15 cellular contexts compared by ENCODE assay signal in the genomic region with DNA sequence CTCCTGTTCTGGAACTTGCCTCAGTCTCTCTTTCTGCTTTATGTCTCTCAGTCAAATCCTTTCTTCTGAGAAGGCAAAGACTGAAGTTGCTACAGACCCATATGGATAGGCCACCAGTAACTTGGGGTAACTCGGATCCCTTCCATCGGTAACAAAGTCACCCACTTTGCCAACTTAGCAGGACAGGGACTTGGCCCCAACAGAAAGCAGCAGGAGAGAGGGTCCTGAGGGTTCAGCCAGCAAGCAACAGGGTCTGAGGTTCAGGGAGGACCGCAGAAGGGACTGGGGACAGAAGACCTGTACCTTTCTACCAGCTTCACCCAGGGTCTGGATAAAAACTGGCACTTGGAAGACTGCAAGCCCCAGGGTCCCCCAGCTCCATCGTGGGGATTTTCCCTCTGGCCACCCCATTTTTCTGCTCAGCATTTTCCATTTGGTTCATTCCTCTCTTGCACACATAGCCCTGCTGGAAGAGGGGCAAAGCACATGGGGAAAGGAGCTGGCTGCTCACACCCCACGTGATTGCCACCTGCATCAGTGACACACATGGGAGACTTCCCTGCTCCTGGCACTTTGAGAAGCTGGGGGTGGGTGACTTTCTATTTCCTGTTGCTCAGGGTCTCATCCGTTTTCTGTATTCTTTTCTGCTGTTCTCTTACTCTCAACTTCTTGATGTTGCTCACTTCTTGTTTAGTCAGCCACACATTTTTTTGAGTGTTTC. TPM values are rescaled to one million over a fixed set of nuclear protein-coding genes. Genes with fewer than 3 reads are reported as not detected.
DNase-seq lines count a peak whose midpoint lies in the region; ATAC-seq, FAIRE-seq and TF ChIP-seq lines count a peak whose summit lies in the region.
"Had no signal": no experiment of that assay in that cellular context is flagged by ENCODE, and none has a peak within 500 bp of the region (broad histone marks: within the 10 kb centered on the region; RNA-seq: fewer than 3 reads in every experiment).

No MANE protein-coding gene starts in this region.

- SMC1A ChIA-PET in GM12878 (lab: Charles Lee; ENCODE audit: uncharacterized antibody, unreplicated experiment), result interaction anchor here (0.6 to 2.0 kb wide), 12 partner anchors 11 to 196 kb away, joined by 3 to 12 read pairs (median 4); no protein-coding TSS in a partner anchor

- POLR2A ChIA-PET in GM12878 (lab: Charles Lee), result no interaction called here

- peak; percentile 51 for ATAC-seq in GM12878
- peak; percentile 25 for ATAC-seq in stimulated activated effector memory CD8-positive, alpha-beta T cell treated with anti-CD3 and anti-CD28 coated beads, Interleukin-12 subunit alpha, Interleukin-12 subunit beta, amount 100 ng/mL, for 72 hours
- ATAC-seq in gastroesophageal sphincter, result no peak
- ATAC-seq: Panc1 had no signal

- in situ Hi-C loops in GM12878 (cut with MboI), result no loop called here

- no peaks in the 10 kb centered on the region for H3K9me3 ChIP-seq in MM.1S (replicated peaks; ENCODE audit: insufficient read depth, low read length)
- H3K9me3 ChIP-seq in GM12878 (replicated peaks; ENCODE audit: control insufficient read depth, insufficient read depth, low read length), result no peaks in the 10 kb centered on the region; the same call in 2 of the 3 replicates
- no peaks in the 10 kb centered on the region for H3K9me3 ChIP-seq in gastroesophageal sphincter
- H3K9me3 ChIP-seq: ovary had no signal

- peak; percentile 25 for DNase-seq in activated T-cell treated with anti-CD3 and anti-CD28 coated beads for 48 hours (ENCODE audit: low read depth)
- DNase-seq in activated T-cell treated with anti-CD3 and anti-CD28 coated beads, Interleukin-2, amount 50 U/mL, for 1 hour, result no peak
- DNase-seq in MM.1S, result peak; percentile 39
- peak; percentile 13 for DNase-seq in GM12878 (ENCODE audit: low read depth, low spot score)
- peak in 1 of 2 donors; percentile 28 for DNase-seq in stimulated activated effector memory CD8-positive, alpha-beta T cell treated with anti-CD3 and anti-CD28 coated beads, Interleukin-12 subunit alpha, Interleukin-12 subunit beta, amount 100 ng/mL, for 72 hours (ENCODE audit: low spot score in 2 of 2)
- no peak for DNase-seq in SHP77 treated with DMSO at 0.1 percent for 48 hours (lab: John Stamatoyannopoulos, UW)
- no peak for DNase-seq in superior temporal gyrus (ENCODE audit: extremely low spot score)
- DNase-seq: Calu3, NCI-H1105 had no signal

- H3K4me3 ChIP-seq in MM.1S (ENCODE audit: low read length) (no peak overlapping the region), GM12878 (no peak overlapping the region), gastroesophageal sphincter (no peak overlapping the region)
- H3K4me3 ChIP-seq: ovary had no signal

- no peak overlapping the region for H3K27ac Mint-ChIP-seq in stimulated activated effector memory CD8-positive, alpha-beta T cell treated with anti-CD3 and anti-CD28 coated beads, Interleukin-12 subunit alpha, Interleukin-12 subunit beta, amount 100 ng/mL, for 72 hours
- H3K27ac Mint-ChIP-seq: type B pancreatic cell had no signal

- FAIRE-seq in GM12878 (lab: Jason Lieb, UNC), result no peak
- FAIRE-seq: keratinocyte, small intestine had no signal

- no peak overlapping the region for H3K4me2 ChIP-seq in MM.1S (ENCODE audit: low read depth, low read length)
- H3K4me2 ChIP-seq in GM12878 (ENCODE audit: control insufficient read depth, insufficient read depth), result peak overlapping the region; percentile 27; the same call in 1 of the 2 replicates

- no peak overlapping the region for H3K4me3 Mint-ChIP-seq in stimulated activated effector memory CD8-positive, alpha-beta T cell treated with anti-CD3 and anti-CD28 coated beads, Interleukin-12 subunit alpha, Interleukin-12 subunit beta, amount 100 ng/mL, for 72 hours
- H3K4me3 Mint-ChIP-seq: type B pancreatic cell had no signal

- H3K9ac ChIP-seq in MM.1S (ENCODE audit: low read length) (no peak overlapping the region), GM12878 (ENCODE audit: control insufficient read depth, insufficient read depth, low read length) (no peak overlapping the region)

- H3K36me3 ChIP-seq in MM.1S (replicated peaks; ENCODE audit: insufficient read depth, low read length) (no peaks in the 10 kb centered on the region), GM12878 (ENCODE audit: control insufficient read depth in 2 of 2, insufficient read depth in 2 of 2, low read length in 1 of 2) (no peaks in the 10 kb centered on the region), gastroesophageal sphincter (no peaks in the 10 kb centered on the region)
- H3K36me3 ChIP-seq: ovary had no signal

- peaks cover 16% of the 10 kb centered on the region for H3K4me1 ChIP-seq in MM.1S (ENCODE audit: low read length)
- H3K4me1 ChIP-seq in GM12878 (ENCODE audit: control insufficient read depth, insufficient read depth, low read length), result peaks cover 13% of the 10 kb centered on the region
- H3K4me1 ChIP-seq in gastroesophageal sphincter, result no peaks in the 10 kb centered on the region

- no peaks in the 10 kb centered on the region for H3F3A ChIP-seq in MM.1S (ENCODE audit: insufficient read depth, low read length)

- H3K36me3 Mint-ChIP-seq in stimulated activated effector memory CD8-positive, alpha-beta T cell treated with anti-CD3 and anti-CD28 coated beads, Interleukin-12 subunit alpha, Interleukin-12 subunit beta, amount 100 ng/mL, for 72 hours, result no peaks in the 10 kb centered on the region
- H3K36me3 Mint-ChIP-seq: type B pancreatic cell had no signal

- RAD21 ChIA-PET in GM12878 (lab: Charles Lee; ENCODE audit: unreplicated experiment), result interaction anchor here (0.7 to 0.8 kb wide), 2 partner anchors 35 to 75 kb away, joined by 3 read pairs; no protein-coding TSS in a partner anchor

- H3K27me3 ChIP-seq in MM.1S (replicated peaks; ENCODE audit: insufficient read depth, low read length), result no peaks in the 10 kb centered on the region
- H3K27me3 ChIP-seq in GM12878 (replicated peaks in 1 of 2; ENCODE audit: control insufficient read depth in 2 of 2, insufficient read depth in 2 of 2, low read length in 1 of 2), result no peaks in the 10 kb centered on the region
- peaks cover 20% of the 10 kb centered on the region for H3K27me3 ChIP-seq in gastroesophageal sphincter
- H3K27me3 ChIP-seq: ovary had no signal

- H3K79me2 ChIP-seq in MM.1S (ENCODE audit: low read length) (no peaks in the 10 kb centered on the region), GM12878 (ENCODE audit: control insufficient read depth, insufficient read depth, low read length) (no peaks in the 10 kb centered on the region)

- BruUV-seq in GM12878 (replicated peaks; lab: Mats Ljungman, UMichigan), result no TSS peak

- no peak for TF ChIP-seq CTCF in MM.1S (IDR thresholded peaks at IDR 0.05; ENCODE audit: low read length)
- TF ChIP-seq CTCF in GM12878 (IDR thresholded peaks at IDR 0.05 in 2 of 3, conservative IDR thresholded peaks at IDR 0.05 in 1 of 3; ENCODE audit: control insufficient read depth in 2 of 3, extremely low read depth in 1 of 3, insufficient read depth in 1 of 3, low read depth in 3 of 3, low read length in 3 of 3), result no peak
- no peak for TF ChIP-seq CTCF in gastroesophageal sphincter (IDR thresholded peaks at IDR 0.05)

- intact Hi-C loops in GM12878 (cut with micrococcal nuclease; ENCODE audit: unreplicated experiment), result no loop called here

- H3K27ac ChIP-seq in MM.1S (ENCODE audit: low read length) (no peak overlapping the region), GM12878 (ENCODE audit: control insufficient read depth, insufficient read depth) (no peak overlapping the region), gastroesophageal sphincter (no peak overlapping the region)
- H3K27ac ChIP-seq: ovary had no signal

- peaks cover 15% of the 10 kb centered on the region for H3K4me1 Mint-ChIP-seq in stimulated activated effector memory CD8-positive, alpha-beta T cell treated with anti-CD3 and anti-CD28 coated beads, Interleukin-12 subunit alpha, Interleukin-12 subunit beta, amount 100 ng/mL, for 72 hours

- WGBS in GM12878 (ENCODE audit: insufficient coverage, insufficient replicate concordance, low lambda C conversion rate, missing lambda C conversion rate), result 58% methylated on average over 6 of the region's 6 CpGs
- WGBS in gastroesophageal sphincter (ENCODE audit: low coverage in 1 of 2), 2 donors, result 54 to 73% methylated on average over 2 to 3 of the region's 6 CpGs

- no peak for TF ChIP-seq RAD21 in GM12878 (IDR thresholded peaks at IDR 0.05; ENCODE audit: insufficient read depth, low read depth, low read length)

- TF ChIP-seq POLR2A in GM12878 (IDR thresholded peaks at IDR 0.05; ENCODE audit: low read depth, low read length) (no peak), gastroesophageal sphincter (IDR thresholded peaks at IDR 0.05) (no peak)

- H4K20me1 ChIP-seq in MM.1S (ENCODE audit: insufficient read depth, low read length), result no peaks in the 10 kb centered on the region
- no peaks in the 10 kb centered on the region for H4K20me1 ChIP-seq in GM12878 (ENCODE audit: control insufficient read depth, insufficient read depth)

- no peak for TF ChIP-seq EP300 in GM12878 (IDR thresholded peaks at IDR 0.05; ENCODE audit: borderline replicate concordance in 1 of 2, control insufficient read depth in 1 of 2, low read depth in 2 of 2, low read length in 2 of 2)
- TF ChIP-seq EP300 in gastroesophageal sphincter (IDR thresholded peaks at IDR 0.05), result no peak

- no peaks in the 10 kb centered on the region for H3K9me2 ChIP-seq in MM.1S (replicated peaks; ENCODE audit: insufficient read depth, low read length)

- no peaks in the 10 kb centered on the region for H3K9me3 Mint-ChIP-seq in stimulated activated effector memory CD8-positive, alpha-beta T cell treated with anti-CD3 and anti-CD28 coated beads, Interleukin-12 subunit alpha, Interleukin-12 subunit beta, amount 100 ng/mL, for 72 hours

- H2AFZ ChIP-seq in MM.1S (ENCODE audit: low read length), result peak overlapping the region; percentile 24; the same call in 1 of the 2 replicates
- peak overlapping the region; percentile 50 for H2AFZ ChIP-seq in GM12878 (ENCODE audit: control insufficient read depth, low read depth, low read length)

- CTCF ChIA-PET in GM12878 (lab: Yijun Ruan, JAX), result interaction anchor here (0.7 to 3.4 kb wide), 8 partner anchors 9 to 81 kb away, joined by 3 to 20 read pairs (median 3); no protein-coding TSS in a partner anchor

RNA-seq across cellular contexts. Expression of a gene that starts 34.6 kb away (rescaled TPM):
- 0.93 and 1.6 TPM in 2 replicates for total RNA-seq in GM12878 (2013; cell fraction: nucleolus; rRNA removed)
- total RNA-seq in GM12878 (2014; rRNA removed) (0.60 and 0.73 TPM in 2 replicates), GM12878 (2014; rRNA removed; fragmentation: Illumina TruSeq; extraction: Trizol) (0.36 and 0.46 TPM in 2 replicates), GM12878 (2021) (0.51 and 0.96 TPM in 2 replicates), gastroesophageal sphincter (10 to 100 TPM; 50.1 to 89.2 (median 55.0) TPM)
- polyA plus RNA-seq in GM12878 (2011; ENCODE audit: low read depth), result not detected
- polyA plus RNA-seq in GM12878 (2011; rRNA removed) (0.68 and 1.0 TPM in 2 replicates), GM12878 (2014; fragmentation: Illumina TruSeq; extraction: Trizol) (0.14 and 0.44 TPM in 2 replicates), GM12878 (2014; fragmentation: Nextera tagmentation; extraction: Ambion mirVana) (under 1 TPM in 1 of 2 experiments, not detected in 1; 0.09 TPM), GM12878 (2014; rRNA removed) (0.54 and 1.5 TPM in 2 replicates), GM12878 (2016; fragmentation: Nextera tagmentation; extraction: Ambion mirVana) (under 1 TPM; 0.16 to 0.28 TPM)
- 1.5 and 1.9 TPM in 2 replicates for polyA plus RNA-seq in GM12878 (2011; cell fraction: cytosol; rRNA removed)
- 2.0 and 4.6 TPM in 2 replicates for polyA plus RNA-seq in GM12878 (2011; cell fraction: nucleus; rRNA removed)
- polyA plus RNA-seq in GM12878 (2012), result 0.11 and 0.17 TPM in 2 replicates
- polyA minus RNA-seq in GM12878 (2011; rRNA and poly(A)+ RNA removed), result 1.2 and 1.7 TPM in 2 replicates
- 1.1 and 3.6 TPM in 2 replicates for polyA minus RNA-seq in GM12878 (2011; cell fraction: cytosol; rRNA and poly(A)+ RNA removed)
- 0.36 and 1.4 TPM in 2 replicates for polyA minus RNA-seq in GM12878 (2011; cell fraction: nucleus; rRNA and poly(A)+ RNA removed)

Comparison
In these comparisons a context has a peak if more than half of its experiments do, and no peak if none do; other contexts are left out.
1. DNase-seq: peak in activated T-cell treated with anti-CD3 and anti-CD28 coated beads for 48 hours (single experiment), MM.1S (single experiment) and GM12878 (single experiment); none in activated T-cell treated with anti-CD3 and anti-CD28 coated beads, Interleukin-2, amount 50 U/mL, for 1 hour (single experiment), SHP77 treated with DMSO at 0.1 percent for 48 hours (single experiment) and superior temporal gyrus (single experiment).
2. RNA of a gene that starts 34.6 kb away (total RNA-seq): 50.1 to 89.2 TPM in gastroesophageal sphincter; 0.36 to 1.6 TPM in GM12878; every median in the first group is over 10 times any median in the second.